In the genomic region with DNA sequence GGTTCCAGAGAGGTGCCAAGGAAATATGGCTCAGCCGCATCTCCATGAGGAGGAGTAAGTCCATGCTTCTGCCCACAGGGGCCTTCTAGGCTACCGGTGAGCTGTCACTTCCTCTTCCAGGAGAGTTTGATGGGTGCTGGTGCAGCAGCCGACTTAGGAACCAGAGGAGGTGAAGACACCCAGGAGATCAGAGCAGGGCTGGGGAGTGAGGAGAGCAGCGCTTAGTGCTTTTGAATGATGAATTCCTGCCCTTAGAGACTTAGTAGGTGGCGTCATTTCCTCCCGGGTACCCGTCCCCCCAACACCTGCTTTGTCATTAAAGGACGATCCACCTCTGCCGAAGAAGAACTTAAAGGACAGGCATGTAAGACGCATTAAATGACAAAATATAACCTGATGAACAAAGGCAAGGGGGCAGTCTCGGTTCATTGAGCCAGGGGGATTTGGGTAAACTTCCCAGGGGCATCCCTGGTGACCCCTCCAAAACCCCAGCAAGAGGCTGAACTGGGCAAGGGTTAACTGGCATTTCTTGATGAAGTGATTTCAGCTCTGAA, we compare ENCODE assay signal across 8 cellular contexts.
DNase-seq lines count a peak whose midpoint lies in the region; ATAC-seq and TF ChIP-seq lines count a peak whose summit lies in the region.

No MANE protein-coding gene starts in this region.

- TF ChIP-seq CTCF in A673 (conservative IDR thresholded peaks at IDR 0.05; ENCODE audit: low read depth, low read length): no peak
- TF ChIP-seq CTCF in sigmoid colon (IDR thresholded peaks at IDR 0.05): no peak

- peaks cover 7% of the 10 kb centered on the region for H3K4me1 Mint-ChIP-seq in activated CD8-positive, alpha-beta memory T cell treated with anti-CD3 and anti-CD28 coated beads, Interleukin-2, amount 10 ng/mL, durations not matched to agents 7 days and 5 days
- H3K4me1 Mint-ChIP-seq in memory B cell: peaks cover 16% of the 10 kb centered on the region

- no TSS peak for BruUV-seq in A673 (replicated peaks; lab: Mats Ljungman, UMichigan)

- CTCF ChIA-PET in A673 (lab: Charles Lee): no interaction called here
- CTCF ChIA-PET in activated CD8-positive, alpha-beta memory T cell treated with anti-CD3 and anti-CD28 coated beads, Interleukin-2, amount 10 ng/mL, durations not matched to agents 7 days and 5 days (lab: Charles Lee): interaction anchor here (0.7 kb wide), 1 partner anchor 269 kb away, joined by 3 read pairs; no protein-coding TSS in a partner anchor

- POLR2A ChIA-PET in A673 (lab: Charles Lee; ENCODE audit: low non-redundant PET): no interaction called here

- H3K36me3 ChIP-seq in A673 (ENCODE audit: insufficient read depth, low read length, poor library complexity, severe bottlenecking) (no peaks in the 10 kb centered on the region), H7 (replicated peaks; ENCODE audit: control insufficient read depth, insufficient read depth, low read length) (no peaks in the 10 kb centered on the region), sigmoid colon (no peaks in the 10 kb centered on the region)

- H3K36me3 Mint-ChIP-seq in activated CD8-positive, alpha-beta memory T cell treated with anti-CD3 and anti-CD28 coated beads, Interleukin-2, amount 10 ng/mL, durations not matched to agents 7 days and 5 days: no peaks in the 10 kb centered on the region
- H3K36me3 Mint-ChIP-seq in memory B cell: no peaks in the 10 kb centered on the region

- no peak for TF ChIP-seq POLR2A in sigmoid colon (IDR thresholded peaks at IDR 0.05)

- H3K4me3 Mint-ChIP-seq in activated CD8-positive, alpha-beta memory T cell treated with anti-CD3 and anti-CD28 coated beads, Interleukin-2, amount 10 ng/mL, durations not matched to agents 7 days and 5 days: peak overlapping the region; percentile 35
- peak overlapping the region; percentile 75 for H3K4me3 Mint-ChIP-seq in memory B cell

- no peaks in the 10 kb centered on the region for H3K9me3 Mint-ChIP-seq in activated CD8-positive, alpha-beta memory T cell treated with anti-CD3 and anti-CD28 coated beads, Interleukin-2, amount 10 ng/mL, durations not matched to agents 7 days and 5 days (ENCODE audit: low read depth)
- H3K9me3 Mint-ChIP-seq in memory B cell: no peaks in the 10 kb centered on the region

- H3K27ac Mint-ChIP-seq in activated CD8-positive, alpha-beta memory T cell treated with anti-CD3 and anti-CD28 coated beads, Interleukin-2, amount 10 ng/mL, durations not matched to agents 7 days and 5 days: no peak overlapping the region
- H3K27ac Mint-ChIP-seq in memory B cell: peak overlapping the region; percentile 78

- H3K27ac ChIP-seq in A673 (ENCODE audit: low read depth, low read length, poor library complexity, severe bottlenecking) (peak overlapping the region; percentile 17), sigmoid colon (no peak overlapping the region)

- H3K27me3 ChIP-seq in A673 (replicated peaks; ENCODE audit: insufficient read depth, low read depth, low read length, poor library complexity): no peaks in the 10 kb centered on the region
- peaks cover 12% of the 10 kb centered on the region for H3K27me3 ChIP-seq in H7 (ENCODE audit: control insufficient read depth, insufficient read depth, low read length)
- peaks cover 7 to 25% (median 13%) of the 10 kb centered on the region in 3 donors for H3K27me3 ChIP-seq in sigmoid colon

- H3K4me1 ChIP-seq in A673 (ENCODE audit: insufficient read depth, low read length, poor library complexity, severe bottlenecking) (peaks cover 29% of the 10 kb centered on the region), sigmoid colon (peaks cover 0 to 26% (median 21%) of the 10 kb centered on the region in 4 donors)

- H3K9me3 ChIP-seq in A673 (ENCODE audit: low read depth, low read length, poor library complexity, severe bottlenecking) (no peaks in the 10 kb centered on the region), sigmoid colon (no peaks in the 10 kb centered on the region)

- no peak for TF ChIP-seq EP300 in sigmoid colon (IDR thresholded peaks at IDR 0.05)

- WGBS in sigmoid colon, 2 donors: 54 to 56% methylated on average over 11 of the region's 11 CpGs

- no peak for DNase-seq in A673 (ENCODE audit: low spot score)
- DNase-seq in H7: peak; percentile 27
- no peak for DNase-seq in activated CD8-positive, alpha-beta memory T cell treated with anti-CD3 and anti-CD28 coated beads, Interleukin-2, amount 10 ng/mL, durations not matched to agents 7 days and 5 days
- peak; percentile 42 for DNase-seq in memory B cell (ENCODE audit: low spot score in 2 of 2)
- DNase-seq in left lobe of liver (ENCODE audit: low spot score): no peak
- no peak for DNase-seq in NCI-H1048 (lab: John Stamatoyannopoulos, UW)
- DNase-seq in sigmoid colon: no peak

- intact Hi-C loops in A673 (cut with micrococcal nuclease; ENCODE audit: unreplicated experiment): loop anchor here (2.0 kb wide), 1 partner anchor 111 kb away; no protein-coding TSS in a partner anchor
- intact Hi-C loops in sigmoid colon (cut with DNase I): loop anchor here (5.0 kb wide), 1 partner anchor 56 kb away; no protein-coding TSS in a partner anchor

- H3K4me3 ChIP-seq in A673 (ENCODE audit: low read depth, low read length, poor library complexity, severe bottlenecking) (peak overlapping the region; percentile 35), H7 (ENCODE audit: insufficient read depth, low read depth, low read length) (peak overlapping the region; percentile 31), sigmoid colon (peak overlapping the region in 2 of 4 donors; percentile 41 to 43)

- peaks cover 70% of the 10 kb centered on the region for H3K27me3 Mint-ChIP-seq in activated CD8-positive, alpha-beta memory T cell treated with anti-CD3 and anti-CD28 coated beads, Interleukin-2, amount 10 ng/mL, durations not matched to agents 7 days and 5 days
- H3K27me3 Mint-ChIP-seq in memory B cell: peaks cover 27% of the 10 kb centered on the region

- ATAC-seq in activated CD8-positive, alpha-beta memory T cell treated with anti-CD3 and anti-CD28 coated beads, Interleukin-2, amount 10 ng/mL, durations not matched to agents 7 days and 5 days: peak; percentile 45
- ATAC-seq in memory B cell (ENCODE audit: low read depth) (peak; percentile 87), left lobe of liver (no peak), HG02571 (IDR thresholded peaks at IDR 0.05; ENCODE audit: unreplicated experiment) (no peak)

Comparison
In these comparisons a context has a peak if more than half of its experiments do, and no peak if none do; other contexts are left out.
1. DNase-seq: peak in H7 (single experiment) and memory B cell (2 of 2); none in A673 (single experiment), activated CD8-positive, alpha-beta memory T cell treated with anti-CD3 and anti-CD28 coated beads, Interleukin-2, amount 10 ng/mL, durations not matched to agents 7 days and 5 days (single experiment), left lobe of liver (single experiment), NCI-H1048 (single experiment) and sigmoid colon (single experiment).
2. ATAC-seq: peak in activated CD8-positive, alpha-beta memory T cell treated with anti-CD3 and anti-CD28 coated beads, Interleukin-2, amount 10 ng/mL, durations not matched to agents 7 days and 5 days (single experiment) and memory B cell (single experiment); none in left lobe of liver (single experiment) and HG02571 (single experiment).